In genomic region chr1:26190373-26190987, GRCh38 we compare ENCODE assay signal across 8 cellular contexts. TPM values are rescaled to one million over a fixed set of nuclear protein-coding genes. Genes with fewer than 3 reads are reported as not detected.
DNase-seq lines count a peak whose midpoint lies in the region; ATAC-seq and TF ChIP-seq lines count a peak whose summit lies in the region.

Gene CATSPER4, plus strand, starts transcription at chr1:26190602. Its CDS starts 26 bp downstream, at chr1:26190628.

- peaks cover 0 to 13% (median 11%) of the 10 kb centered on the region in 10 experiments; a peak in 13 of 20 replicates for H3K4me1 ChIP-seq in BLaER1 treated with 17β-estradiol and CSF1 and Interleukin-3, amounts not matched to agents 10 nM and 100 nM
- no peaks in the 10 kb centered on the region for H3K4me1 ChIP-seq in HEK293 (ENCODE audit: control insufficient read depth, insufficient read depth, low read length)

- peaks cover 15% of the 10 kb centered on the region for H3K4me1 Mint-ChIP-seq in activated T-helper 2 cell treated with anti-CD3 and anti-CD28 coated beads, Interferon-gamma antibody, Interleukin-2, Interleukin-4, amounts not matched to agents 10 μg/mL and 5 μg/mL and 100 μg/mL, durations not matched to agents 14 hours and 24 hours and 36 hours (ENCODE audit: low read depth)

- H3K36me3 ChIP-seq in BLaER1 treated with 17β-estradiol and CSF1 and Interleukin-3, amounts not matched to agents 10 nM and 100 nM: no peaks in the 10 kb centered on the region
- no peaks in the 10 kb centered on the region for H3K36me3 ChIP-seq in HEK293 (ENCODE audit: control insufficient read depth in 2 of 2, insufficient read depth in 1 of 2, low read length in 2 of 2)

- H3K9ac ChIP-seq in BLaER1 treated with 17β-estradiol and CSF1 and Interleukin-3, amounts not matched to agents 10 nM and 100 nM: no peak within 1 kb of the TSS

- peak within 1 kb of the TSS; percentile 13 for H3K27ac Mint-ChIP-seq in activated T-helper 2 cell treated with anti-CD3 and anti-CD28 coated beads, Interferon-gamma antibody, Interleukin-2, Interleukin-4, amounts not matched to agents 10 μg/mL and 5 μg/mL and 100 μg/mL, durations not matched to agents 14 hours and 24 hours and 36 hours

- H3K4me3 Mint-ChIP-seq in activated T-helper 2 cell treated with anti-CD3 and anti-CD28 coated beads, Interferon-gamma antibody, Interleukin-2, Interleukin-4, amounts not matched to agents 10 μg/mL and 5 μg/mL and 100 μg/mL, durations not matched to agents 14 hours and 24 hours and 36 hours (ENCODE audit: low read depth): no peak within 1 kb of the TSS

- peaks cover 2% of the 10 kb centered on the region for H3K27me3 Mint-ChIP-seq in activated T-helper 2 cell treated with anti-CD3 and anti-CD28 coated beads, Interferon-gamma antibody, Interleukin-2, Interleukin-4, amounts not matched to agents 10 μg/mL and 5 μg/mL and 100 μg/mL, durations not matched to agents 14 hours and 24 hours and 36 hours (ENCODE audit: low read depth)

- no peak for DNase-seq in activated T-helper 2 cell treated with anti-CD3 and anti-CD28 coated beads, Interferon-gamma antibody, Interleukin-2, Interleukin-4, amounts not matched to agents 10 μg/mL and 5 μg/mL and 100 μg/mL, durations not matched to agents 14 hours and 24 hours and 36 hours (ENCODE audit: low spot score)
- peak; percentile 76 for DNase-seq in kidney glomerular epithelial cell (lab: John Stamatoyannopoulos, UW)
- no peak for DNase-seq in NCI-H2029 (lab: John Stamatoyannopoulos, UW)
- DNase-seq in NK-92 (lab: John Stamatoyannopoulos, UW; ENCODE audit: unreplicated experiment): no peak

- no peaks in the 10 kb centered on the region for H3K9me3 Mint-ChIP-seq in activated T-helper 2 cell treated with anti-CD3 and anti-CD28 coated beads, Interferon-gamma antibody, Interleukin-2, Interleukin-4, amounts not matched to agents 10 μg/mL and 5 μg/mL and 100 μg/mL, durations not matched to agents 14 hours and 24 hours and 36 hours

- no peak within 1 kb of the TSS for H3K4me3 ChIP-seq in BLaER1 treated with 17β-estradiol and CSF1 and Interleukin-3, amounts not matched to agents 10 nM and 100 nM
- H3K4me3 ChIP-seq in HEK293 (ENCODE audit: low read depth, low read length): no peak within 1 kb of the TSS

- H3K36me3 Mint-ChIP-seq in activated T-helper 2 cell treated with anti-CD3 and anti-CD28 coated beads, Interferon-gamma antibody, Interleukin-2, Interleukin-4, amounts not matched to agents 10 μg/mL and 5 μg/mL and 100 μg/mL, durations not matched to agents 14 hours and 24 hours and 36 hours (ENCODE audit: low read depth): no peaks in the 10 kb centered on the region

- CTCF ChIA-PET in HEK293 (lab: Yijun Ruan, JAX): interaction anchor here (0.5 to 4.1 kb wide), 26 partner anchors 10 to 1457 kb away, joined by 3 to 32 read pairs (median 4); partner anchors contain the start of genes CD52, CEP85, SH3BGRL3 and ZNF593

- H3K27me3 ChIP-seq in BLaER1 treated with 17β-estradiol and CSF1 and Interleukin-3, amounts not matched to agents 10 nM and 100 nM: no peaks in the 10 kb centered on the region

- H3K4me2 ChIP-seq in BLaER1 treated with 17β-estradiol and CSF1 and Interleukin-3, amounts not matched to agents 10 nM and 100 nM: peak within 1 kb of the TSS in 7 of 11 experiments; percentile 16 to 68 (median 52); a peak in 11 of 22 replicates

- no peak for ATAC-seq in HG03045 (IDR thresholded peaks at IDR 0.05; ENCODE audit: unreplicated experiment)
- ATAC-seq in GM18519 (IDR thresholded peaks at IDR 0.05; ENCODE audit: low FRiP score, unreplicated experiment): no peak

- peak; percentile 46; the same call in 1 of the 2 replicates for TF ChIP-seq CTCF in HEK293 (tag by site-specific recombination; IDR thresholded peaks at IDR 0.05)

- intact Hi-C loops in activated T-helper 2 cell treated with anti-CD3 and anti-CD28 coated beads, Interferon-gamma antibody, Interleukin-2, Interleukin-4, amounts not matched to agents 10 μg/mL and 5 μg/mL and 100 μg/mL, durations not matched to agents 14 hours and 24 hours and 36 hours (cut with micrococcal nuclease): no loop called here

- no peak within 1 kb of the TSS for H3K27ac ChIP-seq in BLaER1 treated with 17β-estradiol and CSF1 and Interleukin-3, amounts not matched to agents 10 nM and 100 nM
- no peak within 1 kb of the TSS for H3K27ac ChIP-seq in HEK293 (ENCODE audit: extremely low read depth, low read depth, low read length)

- POLR2A ChIA-PET in HEK293 (lab: Yijun Ruan, JAX): interaction anchor here (0.6 to 2.7 kb wide), 5 partner anchors 15 to 60 kb away, joined by 3 to 16 read pairs (median 4); partner anchors contain the start of gene CEP85

- H4K20me1 ChIP-seq in BLaER1 treated with 17β-estradiol and CSF1 and Interleukin-3, amounts not matched to agents 10 nM and 100 nM: no peaks in the 10 kb centered on the region; a peak in 1 of 22 replicates

- no peaks in the 10 kb centered on the region for H3K9me3 ChIP-seq in BLaER1 treated with 17β-estradiol and CSF1 and Interleukin-3, amounts not matched to agents 10 nM and 100 nM (replicated peaks in 1 of 11)
- H3K9me3 ChIP-seq in HEK293 (ENCODE audit: control insufficient read depth, insufficient read depth, low read depth, low read length): no peaks in the 10 kb centered on the region

TF ChIP-seq in HEK293, 187 proteins besides CTCF, POLR2A, EP300 and RAD21 (continues in another document):
- TF ChIP-seq ZNF391 (tag by site-specific recombination; IDR thresholded peaks at IDR 0.05; ENCODE audit: borderline replicate concordance, low read depth) (no peak), ZNF157 (tag by site-specific recombination; IDR thresholded peaks at IDR 0.05) (no peak), GLIS1 (tag by site-specific recombination; IDR thresholded peaks at IDR 0.05) (no peak), OVOL3 (tag by site-specific recombination; IDR thresholded peaks at IDR 0.05) (no peak), ZNF639 (tag by site-specific recombination; IDR thresholded peaks at IDR 0.05) (no peak), ZBTB17 (tag by site-specific recombination; IDR thresholded peaks at IDR 0.05) (0 out of 2 replicates have a peak, but pooled peaks have one; percentile 22), ZNF677 (tag by site-specific recombination; IDR thresholded peaks at IDR 0.05) (no peak), ZFHX2 (tag by site-specific recombination; conservative IDR thresholded peaks at IDR 0.05) (no peak; the same call in 1 of the 2 replicates), ZNF302 (tag by site-specific recombination; IDR thresholded peaks at IDR 0.05; ENCODE audit: low read depth) (no peak), ZNF23 (tag by site-specific recombination; IDR thresholded peaks at IDR 0.05; ENCODE audit: borderline replicate concordance) (no peak)
- TF ChIP-seq, protein P1, sequence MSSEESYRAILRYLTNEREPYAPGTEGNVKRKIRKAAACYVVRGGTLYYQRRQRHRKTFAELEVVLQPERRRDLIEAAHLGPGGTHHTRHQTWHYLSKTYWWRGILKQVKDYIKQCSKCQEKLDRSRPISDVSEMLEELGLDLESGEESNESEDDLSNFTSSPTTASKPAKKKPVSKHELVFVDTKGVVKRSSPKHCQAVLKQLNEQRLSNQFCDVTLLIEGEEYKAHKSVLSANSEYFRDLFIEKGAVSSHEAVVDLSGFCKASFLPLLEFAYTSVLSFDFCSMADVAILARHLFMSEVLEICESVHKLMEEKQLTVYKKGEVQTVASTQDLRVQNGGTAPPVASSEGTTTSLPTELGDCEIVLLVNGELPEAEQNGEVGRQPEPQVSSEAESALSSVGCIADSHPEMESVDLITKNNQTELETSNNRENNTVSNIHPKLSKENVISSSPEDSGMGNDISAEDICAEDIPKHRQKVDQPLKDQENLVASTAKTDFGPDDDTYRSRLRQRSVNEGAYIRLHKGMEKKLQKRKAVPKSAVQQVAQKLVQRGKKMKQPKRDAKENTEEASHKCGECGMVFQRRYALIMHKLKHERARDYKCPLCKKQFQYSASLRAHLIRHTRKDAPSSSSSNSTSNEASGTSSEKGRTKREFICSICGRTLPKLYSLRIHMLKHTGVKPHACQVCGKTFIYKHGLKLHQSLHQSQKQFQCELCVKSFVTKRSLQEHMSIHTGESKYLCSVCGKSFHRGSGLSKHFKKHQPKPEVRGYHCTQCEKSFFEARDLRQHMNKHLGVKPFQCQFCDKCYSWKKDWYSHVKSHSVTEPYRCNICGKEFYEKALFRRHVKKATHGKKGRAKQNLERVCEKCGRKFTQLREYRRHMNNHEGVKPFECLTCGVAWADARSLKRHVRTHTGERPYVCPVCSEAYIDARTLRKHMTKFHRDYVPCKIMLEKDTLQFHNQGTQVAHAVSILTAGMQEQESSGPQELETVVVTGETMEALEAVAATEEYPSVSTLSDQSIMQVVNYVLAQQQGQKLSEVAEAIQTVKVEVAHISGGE (tag by site-specific recombination; conservative IDR thresholded peaks at IDR 0.05; ENCODE audit: low read depth): no peak

RNA-seq across cellular contexts. Expression of gene CATSPER4, which starts in this region (rescaled TPM):
- total RNA-seq in activated T-helper 2 cell treated with anti-CD3 and anti-CD28 coated beads, Interferon-gamma antibody, Interleukin-2, Interleukin-4, amounts not matched to agents 10 μg/mL and 5 μg/mL and 100 μg/mL, durations not matched to agents 14 hours and 24 hours and 36 hours: not detected in 2 replicates
